ENCODE assay signal across 16 cellular contexts in genomic region chr12:50248406-50248805, GRCh38. TPM values are rescaled to one million over a fixed set of nuclear protein-coding genes. Genes with fewer than 3 reads are reported as not detected.
DNase-seq lines count a peak whose midpoint lies in the region; ATAC-seq, FAIRE-seq and TF ChIP-seq lines count a peak whose summit lies in the region.
"Had no signal": no experiment of that assay in that cellular context is flagged by ENCODE, and none has a peak within 500 bp of the region (broad histone marks: within the 10 kb centered on the region; RNA-seq: fewer than 3 reads in every experiment).

No MANE protein-coding gene starts in this region.

- H3K4me3 ChIP-seq in HepG2 (replicated peaks in 1 of 3; ENCODE audit: insufficient read depth in 1 of 3, low read depth in 2 of 3, low read length in 3 of 3), result no peak overlapping the region
- no peak overlapping the region for H3K4me3 ChIP-seq in right lobe of liver
- H3K4me3 ChIP-seq in K562, result peak overlapping the region; percentile 12; the same call in 1 of the 2 replicates
- no peak overlapping the region for H3K4me3 ChIP-seq in aorta (ENCODE audit: low read length in 2 of 2)
- H3K4me3 ChIP-seq: GM23248 had no signal

- H4K20me1 ChIP-seq in HepG2 (ENCODE audit: insufficient read depth, low read length) (no peaks in the 10 kb centered on the region), K562 (replicated peaks; ENCODE audit: control insufficient read depth, insufficient read depth, low read length) (no peaks in the 10 kb centered on the region)

- no peak overlapping the region for H3K4me3 Mint-ChIP-seq in nephron progenitor cell
- H3K4me3 Mint-ChIP-seq: central memory CD8-positive, alpha-beta T cell; naive thymus-derived CD8-positive, alpha-beta T cell had no signal

- no peak overlapping the region for H3K9ac ChIP-seq in HepG2 (ENCODE audit: insufficient read depth, low read depth, low read length)
- peak overlapping the region in 1 of 2 experiments; percentile 71; a peak in 2 of 4 replicates for H3K9ac ChIP-seq in K562 (ENCODE audit: insufficient read depth in 1 of 2, low read depth in 2 of 2, low read length in 2 of 2)

- ATAC-seq in HepG2 (no peak), right lobe of liver (no peak), K562 (no peak), aorta (ENCODE audit: low FRiP score) (no peak), GM19452 (IDR thresholded peaks at IDR 0.05; ENCODE audit: unreplicated experiment) (no peak), GM19467 (IDR thresholded peaks at IDR 0.05; ENCODE audit: unreplicated experiment) (no peak)
- ATAC-seq: naive thymus-derived CD8-positive, alpha-beta T cell had no signal

- H3K27me3 Mint-ChIP-seq in nephron progenitor cell (ENCODE audit: low read depth, poor library complexity), result peaks cover 3% of the 10 kb centered on the region
- H3K27me3 Mint-ChIP-seq: central memory CD8-positive, alpha-beta T cell; naive thymus-derived CD8-positive, alpha-beta T cell had no signal

- H3K9me3 ChIP-seq in HepG2 (ENCODE audit: low read length), result no peaks in the 10 kb centered on the region
- H3K9me3 ChIP-seq in right lobe of liver, result no peaks in the 10 kb centered on the region
- H3K9me3 ChIP-seq in K562 (replicated peaks; ENCODE audit: control insufficient read depth, insufficient read depth, low read depth, low read length), result no peaks in the 10 kb centered on the region
- H3K9me3 ChIP-seq in aorta (ENCODE audit: control insufficient read depth, low read length), result no peaks in the 10 kb centered on the region

- intact Hi-C loops in HepG2 (cut with micrococcal nuclease; ENCODE audit: unreplicated experiment) (loop anchor here (10.0 kb wide), 1 partner anchor 146 kb away; the partner anchor contains the start of gene FAM186A), right lobe of liver (cut with DNase I) (no loop called here), K562 (cut with micrococcal nuclease) (no loop called here), aorta (cut with DNase I) (loop anchor here (2.0 to 5.0 kb wide), 2 partner anchors 34 to 58 kb away; partner anchors contain the start of gene LIMA1 (in 1 of the 2))

- H3K4me1 Mint-ChIP-seq in nephron progenitor cell, result peaks cover 47% of the 10 kb centered on the region

- H3K4me1 ChIP-seq in HepG2 (ENCODE audit: insufficient read depth, low read length) (peaks cover 60% of the 10 kb centered on the region), right lobe of liver (peaks cover 0 to 16% (median 2%) of the 10 kb centered on the region in 4 donors), K562 (replicated peaks in 1 of 2; ENCODE audit: control insufficient read depth in 2 of 2, insufficient read depth in 2 of 2, low read length in 2 of 2) (peaks cover 27 to 38% of the 10 kb centered on the region in 2 experiments; a peak in 4 of 5 replicates), aorta (ENCODE audit: control insufficient read depth in 1 of 2, insufficient read depth in 2 of 2, low read length in 2 of 2) (peaks cover 7 to 10% of the 10 kb centered on the region in 2 donors)

- TF ChIP-seq EP300 in HepG2 (IDR thresholded peaks at IDR 0.05; ENCODE audit: low read depth in 2 of 2, low read length in 2 of 2) (no peak), HepG2 (CRISPR knock-in tag; IDR thresholded peaks at IDR 0.05; ENCODE audit: borderline replicate concordance) (no peak), K562 (IDR thresholded peaks at IDR 0.05; ENCODE audit: low read length) (no peak)

- WGBS in HepG2 (ENCODE audit: low lambda C conversion rate), result 83% methylated on average over 4 of the region's 4 CpGs
- 98% methylated on average over 4 of the region's 4 CpGs for WGBS in right lobe of liver (ENCODE audit: insufficient coverage, low coverage, low lambda C conversion rate, missing lambda C conversion rate)
- 52% methylated on average over 4 of the region's 4 CpGs for WGBS in K562 (ENCODE audit: insufficient coverage, low coverage, missing lambda C conversion rate)
- 65 to 66% methylated on average over 4 of the region's 4 CpGs for WGBS in aorta, 2 donors

- H3K79me2 ChIP-seq in HepG2 (ENCODE audit: insufficient read depth, low read length), result no peaks in the 10 kb centered on the region
- H3K79me2 ChIP-seq in K562 (ENCODE audit: control insufficient read depth, insufficient read depth, low read length), result peaks cover 7% of the 10 kb centered on the region

- H3K9me3 Mint-ChIP-seq in nephron progenitor cell, result no peaks in the 10 kb centered on the region
- H3K9me3 Mint-ChIP-seq: central memory CD8-positive, alpha-beta T cell; naive thymus-derived CD8-positive, alpha-beta T cell had no signal

- no peaks in the 10 kb centered on the region for H3K9me1 ChIP-seq in K562 (ENCODE audit: control insufficient read depth, insufficient read depth, low read length)

- CTCF ChIA-PET in HepG2 (lab: Yijun Ruan, JAX; ENCODE audit: low intra/inter-chr PET ratio, low total read pairs) (no interaction called here), K562 (lab: Yijun Ruan, JAX; ENCODE audit: low intra/inter-chr PET ratio) (no interaction called here)

- in situ Hi-C loops in HepG2 (cut with HindIII; ENCODE audit: extremely low pct_ligation_motif_present, low pct_unique_long_range_greater_than_20kb) (no loop called here), K562 (cut with MboI) (no loop called here)

- H3K36me3 Mint-ChIP-seq in nephron progenitor cell (ENCODE audit: low read depth), result no peaks in the 10 kb centered on the region

- H3K27me3 ChIP-seq in HepG2 (ENCODE audit: control insufficient read depth in 1 of 2, insufficient read depth in 2 of 2, low read length in 2 of 2) (no peaks in the 10 kb centered on the region), right lobe of liver (no peaks in the 10 kb centered on the region), K562 (ENCODE audit: control insufficient read depth in 2 of 2, insufficient read depth in 2 of 2, low read length in 2 of 2) (no peaks in the 10 kb centered on the region), aorta (ENCODE audit: control insufficient read depth in 1 of 2, insufficient read depth in 2 of 2, low read length in 1 of 2) (no peaks in the 10 kb centered on the region)

- POLR2A ChIA-PET in HepG2 (lab: Yijun Ruan, JAX) (interaction anchor here (1.2 to 1.7 kb wide), 2 partner anchors 35 to 165 kb away, joined by 3 to 7 read pairs; partner anchors contain the start of gene LIMA1), K562 (lab: Yijun Ruan, JAX) (interaction anchor here (1.7 kb wide), 1 partner anchor 14 kb away, joined by 4 read pairs; no protein-coding TSS in a partner anchor)

- H3K27ac Mint-ChIP-seq in nephron progenitor cell, result peak overlapping the region; percentile 38

- TF ChIP-seq RAD21 in HepG2 (CRISPR knock-in tag; IDR thresholded peaks at IDR 0.05) (no peak), K562 (CRISPR knock-in tag; conservative IDR thresholded peaks at IDR 0.05 in 1 of 2, IDR thresholded peaks at IDR 0.05 in 1 of 2) (no peak)

- H3K36me3 ChIP-seq in HepG2 (replicated peaks in 1 of 2; ENCODE audit: control insufficient read depth in 1 of 2, insufficient read depth in 2 of 2, low read length in 2 of 2) (peaks cover 0 to 4% of the 10 kb centered on the region in 2 experiments; a peak in 2 of 5 replicates), right lobe of liver (no peaks in the 10 kb centered on the region), K562 (ENCODE audit: control insufficient read depth, insufficient read depth, low read length) (no peaks in the 10 kb centered on the region), aorta (ENCODE audit: control insufficient read depth in 1 of 2, insufficient read depth in 2 of 2, low read length in 1 of 2) (no peaks in the 10 kb centered on the region)

- peak overlapping the region; percentile 55 for H3K27ac ChIP-seq in HepG2 (ENCODE audit: extremely low read length, insufficient read depth, low read length)
- no peak overlapping the region for H3K27ac ChIP-seq in right lobe of liver
- peak overlapping the region; percentile 97 for H3K27ac ChIP-seq in K562 (ENCODE audit: extremely low read depth, low read depth, low read length)
- peak overlapping the region; percentile 76 to 84 for H3K27ac ChIP-seq in aorta (ENCODE audit: low read depth in 1 of 2, low read length in 2 of 2)

- TF ChIP-seq CTCF in HepG2 (CRISPR knock-in tag; IDR thresholded peaks at IDR 0.05), result no peak
- TF ChIP-seq CTCF in right lobe of liver (IDR thresholded peaks at IDR 0.05), result no peak
- TF ChIP-seq CTCF in K562 (IDR thresholded peaks at IDR 0.05 in 2 of 3, conservative IDR thresholded peaks at IDR 0.05 in 1 of 3; ENCODE audit: insufficient read depth in 2 of 3, low read depth in 1 of 3, low read length in 3 of 3), result no peak
- no peak for TF ChIP-seq CTCF in nephron progenitor cell (IDR thresholded peaks at IDR 0.05)

- H3K4me2 ChIP-seq in HepG2 (ENCODE audit: low read depth, low read length), result peak overlapping the region; percentile 61
- peak overlapping the region; percentile 82 for H3K4me2 ChIP-seq in K562 (ENCODE audit: insufficient read depth, low read length)

- no peak for DNase-seq in HepG2 (ENCODE audit: low spot score)
- no peak for DNase-seq in right lobe of liver
- DNase-seq in K562 (ENCODE audit: extremely low read depth in 1 of 4, low spot score in 3 of 4), result no peak
- DNase-seq in nephron progenitor cell, result no peak
- DNase-seq in aorta, result no peak
- DNase-seq in kidney glomerular epithelial cell (lab: John Stamatoyannopoulos, UW), result no peak
- DNase-seq: activated CD4-positive, alpha-beta T cell treated with anti-CD3 and anti-CD28 coated beads for 1 hour; activated T-cell treated with anti-CD3 and anti-CD28 coated beads, Interleukin-2, amount 50 U/mL, for 1 hour; foreskin melanocyte; naive thymus-derived CD8-positive, alpha-beta T cell; NCI-H226; posterior cingulate gyrus had no signal

- FAIRE-seq in HepG2 (lab: Jason Lieb, UNC) (no peak), K562 (lab: Jason Lieb, UNC) (no peak)

- H2AFZ ChIP-seq in HepG2 (ENCODE audit: low read length) (no peak overlapping the region), K562 (ENCODE audit: low read depth, low read length) (peak overlapping the region; percentile 30)
- H2AFZ ChIP-seq: GM23248 had no signal

- TF ChIP-seq POLR2A in HepG2 (IDR thresholded peaks at IDR 0.05; ENCODE audit: insufficient read depth in 1 of 2, low read depth in 2 of 2, low read length in 2 of 2) (no peak), right lobe of liver (IDR thresholded peaks at IDR 0.05) (no peak), K562 (conservative IDR thresholded peaks at IDR 0.05) (no peak)

- BruUV-seq in HepG2 (replicated peaks; lab: Mats Ljungman, UMichigan) (no TSS peak), K562 (replicated peaks; lab: Mats Ljungman, UMichigan) (TSS peak; percentile 54)

RNA-seq across cellular contexts. Expression of gene LIMA1, which starts 34.9 kb away (rescaled TPM):
- 13.0 and 19.3 TPM in 2 replicates for total RNA-seq in HepG2 (2016; rRNA removed; fragmentation: Illumina TruSeq; extraction: Trizol)
- 0.91 and 1.6 TPM in 2 replicates for total RNA-seq in HepG2 (2016; cell fraction: cytosol; rRNA removed; fragmentation: Illumina TruSeq; extraction: Trizol; ENCODE audit: low read depth)
- total RNA-seq in HepG2 (2016; cell fraction: insoluble cytoplasmic fraction; rRNA removed; fragmentation: Illumina TruSeq; extraction: Trizol), result 12.8 and 15.0 TPM in 2 replicates
- 4.2 and 5.4 TPM in 2 replicates for total RNA-seq in HepG2 (2016; cell fraction: membrane; rRNA removed; fragmentation: Illumina TruSeq; extraction: Trizol)
- total RNA-seq in HepG2 (2016; cell fraction: nucleus; rRNA removed; fragmentation: Illumina TruSeq; extraction: Trizol), result 14.1 and 15.9 TPM in 2 replicates
- 13.9 and 19.8 TPM in 2 replicates for polyA plus RNA-seq in HepG2 (2011; rRNA removed)
- 5.0 and 7.4 TPM in 2 replicates for polyA plus RNA-seq in HepG2 (2011; cell fraction: cytosol; rRNA removed)
- 8.8 and 9.7 TPM in 2 replicates for polyA plus RNA-seq in HepG2 (2011; cell fraction: nucleus; rRNA removed)
- 11.5 and 11.9 TPM in 2 replicates for polyA plus RNA-seq in HepG2 (2012)
- 0.72 and 1.1 TPM in 2 replicates for polyA plus RNA-seq in HepG2 (2016; cell fraction: cytosol; fragmentation: Illumina TruSeq; extraction: Trizol; ENCODE audit: low read depth)
- 21.3 and 21.6 TPM in 2 replicates for polyA plus RNA-seq in HepG2 (2016; cell fraction: insoluble cytoplasmic fraction; fragmentation: Illumina TruSeq; extraction: Trizol; ENCODE audit: low read depth)
- 1.9 and 2.7 TPM in 2 replicates for polyA plus RNA-seq in HepG2 (2016; cell fraction: membrane; fragmentation: Illumina TruSeq; extraction: Trizol; ENCODE audit: low read depth)
- polyA plus RNA-seq in HepG2 (2016; cell fraction: nucleus; fragmentation: Illumina TruSeq; extraction: Trizol; ENCODE audit: insufficient read depth, low read depth), result 17.1 and 18.0 TPM in 2 replicates
- polyA minus RNA-seq in HepG2 (2011; rRNA and poly(A)+ RNA removed; ENCODE audit: low replicate concordance), result 21.1 and 72.7 TPM in 2 replicates
- polyA minus RNA-seq in HepG2 (2011; cell fraction: cytosol; rRNA and poly(A)+ RNA removed), result 12.9 and 14.3 TPM in 2 replicates
- polyA minus RNA-seq in HepG2 (2011; cell fraction: nucleus; rRNA and poly(A)+ RNA removed), result 22.8 and 23.7 TPM in 2 replicates
- 10 to 100 TPM in 5 of 6 experiments, 1 to 10 TPM in 1; 7.3 to 21.9 (median 13.1) TPM for total RNA-seq in right lobe of liver
- 69.0 and 93.4 TPM in 2 replicates for total RNA-seq in K562 (2011; cell fraction: chromatin; rRNA removed; ENCODE audit: low replicate concordance)
- total RNA-seq in K562 (2011; cell fraction: nucleolus; rRNA removed), result 30.0 and 30.2 TPM in 2 replicates
- 42.2 and 56.2 TPM in 2 replicates for total RNA-seq in K562 (2011; cell fraction: nucleoplasm; rRNA removed)
- total RNA-seq in K562 (2014; rRNA removed), result 24.7 and 28.3 TPM in 2 replicates
- 31.5 and 41.1 TPM in 2 replicates for total RNA-seq in K562 (2014; rRNA removed; fragmentation: Illumina TruSeq; extraction: Trizol)
- 22.5 and 24.4 TPM in 2 replicates for total RNA-seq in K562 (2015; rRNA removed; fragmentation: Illumina TruSeq; extraction: Trizol)
- 22.7 and 24.2 TPM in 2 replicates for total RNA-seq in K562 (2021)
- 24.0 and 37.8 TPM in 2 replicates for polyA plus RNA-seq in K562 (2011; rRNA removed)
- 8.2 and 9.2 TPM in 2 replicates for polyA plus RNA-seq in K562 (2011; cell fraction: cytosol; rRNA removed)
- polyA plus RNA-seq in K562 (2011; cell fraction: nucleus; rRNA removed), result 21.7 and 22.5 TPM in 2 replicates
- polyA plus RNA-seq in K562 (2012), result 16.3 and 16.8 TPM in 2 replicates
- polyA plus RNA-seq in K562 (2014; fragmentation: Illumina TruSeq; extraction: Trizol), result 34.0 and 37.0 TPM in 2 replicates
- 10 to 100 TPM; 20.2 to 23.7 TPM for polyA plus RNA-seq in K562 (2014; fragmentation: Nextera tagmentation; extraction: Ambion mirVana)
- 24.8 and 27.3 TPM in 2 replicates for polyA plus RNA-seq in K562 (2014; rRNA removed)
- 31.8 and 43.7 TPM in 2 replicates for polyA minus RNA-seq in K562 (2011; rRNA and poly(A)+ RNA removed)
- polyA minus RNA-seq in K562 (2011; cell fraction: cytosol; rRNA and poly(A)+ RNA removed), result 12.8 and 24.0 TPM in 2 replicates
- 12.5 and 22.5 TPM in 2 replicates for polyA minus RNA-seq in K562 (2011; cell fraction: nucleus; rRNA and poly(A)+ RNA removed)
- 100 to 1,000 TPM; 131 to 177 TPM for total RNA-seq in aorta
- polyA plus RNA-seq in aorta, result 100 to 1,000 TPM in 1 of 2 donors, 10 to 100 TPM in 1; 35.9 to 148 TPM

Comparison
In these comparisons a context has a peak if more than half of its experiments do, and no peak if none do; other contexts are left out.
1. H3K27ac ChIP-seq: peak in HepG2 (single experiment), K562 (single experiment) and aorta (2 of 2); none in right lobe of liver (0 of 3).
2. intact Hi-C loops: an anchor here in HepG2 (10.0 kb wide) and aorta (2.0 to 5.0 kb wide); none called in right lobe of liver and K562.